7 cellular contexts compared by ENCODE assay signal in the genomic region with DNA sequence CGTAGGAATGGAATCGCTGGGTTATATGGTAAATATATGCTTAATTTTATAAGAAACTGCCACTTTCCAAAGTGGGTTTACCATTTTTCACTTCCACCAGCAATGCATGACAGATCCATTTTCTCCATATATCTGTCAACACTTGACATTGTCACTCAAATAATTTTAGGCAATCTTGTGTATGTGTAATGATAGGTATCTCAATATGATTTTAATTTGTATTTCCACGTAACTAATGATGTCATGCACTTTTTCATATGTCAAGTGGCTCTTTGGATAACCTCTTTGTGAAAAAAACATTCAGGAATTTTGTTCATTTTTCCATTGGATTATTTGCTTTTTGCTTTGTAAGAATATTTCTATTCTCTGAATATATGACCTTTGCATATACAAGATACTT.
"Had no signal": no experiment of that assay in that cellular context is flagged by ENCODE, and none has a peak within 500 bp of the region (broad histone marks: within the 10 kb centered on the region; RNA-seq: fewer than 3 reads in every experiment).

No MANE protein-coding gene starts in this region.

- FAIRE-seq: HTR-8/SVneo, K562 had no signal

- H3K4me3 ChIP-seq: K562 had no signal

- DNase-seq: IMR-90, KBM-7, KG1 had no signal

- H3K4me1 Mint-ChIP-seq: IgD-negative memory B cell had no signal

- H3K27me3 Mint-ChIP-seq: IgD-negative memory B cell had no signal

- H3K27ac Mint-ChIP-seq: IgD-negative memory B cell had no signal

- H3K4me3 Mint-ChIP-seq: IgD-negative memory B cell had no signal

- H3K27ac ChIP-seq: HL-60 had no signal

- ATAC-seq: K562 had no signal
